In genomic region chr4:38759077-38759789, GRCh38 we compare ENCODE assay signal across 8 cellular contexts. TPM values are rescaled to one million over a fixed set of nuclear protein-coding genes. Genes with fewer than 3 reads are reported as not detected.
DNase-seq lines count a peak whose midpoint lies in the region; ATAC-seq and TF ChIP-seq lines count a peak whose summit lies in the region.

No MANE protein-coding gene starts in this region.

- TF ChIP-seq CTCF in C4-2B (conservative IDR thresholded peaks at IDR 0.05) (peak; percentile 75), heart right ventricle (IDR thresholded peaks at IDR 0.05) (peak; percentile 50 to 83 (median 75))

- ATAC-seq in HG02885 (IDR thresholded peaks at IDR 0.05; ENCODE audit: poor library complexity, unreplicated experiment) = peak; percentile 26
- ATAC-seq in heart right ventricle = peak; percentile 75 to 92 (median 86)
- no peak for ATAC-seq in HG03342 (IDR thresholded peaks at IDR 0.05; ENCODE audit: unreplicated experiment)
- no peak for ATAC-seq in HG03280 (IDR thresholded peaks at IDR 0.05; ENCODE audit: unreplicated experiment)

- peaks cover 0 to 43% (median 4%) of the 10 kb centered on the region in 9 donors for H3K4me1 ChIP-seq in heart right ventricle

- no peaks in the 10 kb centered on the region for H3K9me3 ChIP-seq in heart right ventricle

- DNase-seq in T-helper 1 cell = peak in 4 of 5 donors; percentile 24 to 57 (median 46)
- DNase-seq in amniotic stem cell (lab: John Stamatoyannopoulos, UW) = peak; percentile 9
- DNase-seq in heart right ventricle = peak; percentile 31 to 75
- DNase-seq in putamen (ENCODE audit: low spot score) = peak; percentile 98

- H3K36me3 ChIP-seq in heart right ventricle = no peaks in the 10 kb centered on the region

- no peaks in the 10 kb centered on the region for H3K27me3 ChIP-seq in heart right ventricle

- H3K27ac ChIP-seq in C4-2B (no peak overlapping the region), heart right ventricle (peak overlapping the region in 1 of 10 donors; percentile 10)

- WGBS in heart right ventricle, 2 donors = 10 to 11% methylated on average over 8 of the region's 8 CpGs

- no peak overlapping the region for H3K4me3 ChIP-seq in heart right ventricle

- intact Hi-C loops in heart right ventricle (cut with DNase I) = loop anchor here in 5 of 10 donors (2.0 to 10.0 kb wide), 6 partner anchors 24 to 376 kb away; partner anchors contain the start of genes TLR6 (in 5 of the 5), TLR1 (in 2 of the 5) and TLR10 (in 1 of the 5)

RNA-seq across cellular contexts. Expression of gene TLR10, which starts 23.6 kb away (rescaled TPM):
- total RNA-seq in heart right ventricle = under 1 TPM in 4 of 10 donors, not detected in 6; 0.06 to 0.39 (median 0.11) TPM
- polyA plus RNA-seq in heart right ventricle = under 1 TPM in 1 of 2 donors, not detected in 1; 0.01 TPM

RNA-seq across cellular contexts. Expression of gene TLR1, which starts 45.4 kb away (rescaled TPM):
- total RNA-seq in heart right ventricle = 10 to 100 TPM in 1 of 10 donors, 1 to 10 TPM in 8, under 1 TPM in 1; 0.93 to 14.0 (median 3.1) TPM
- polyA plus RNA-seq in heart right ventricle = under 1 TPM; 0.49 to 0.80 TPM

Comparison
In these comparisons a context has a peak if more than half of its experiments do, and no peak if none do; other contexts are left out.
1. ATAC-seq: peak in HG02885 (single experiment) and heart right ventricle (8 of 8); none in HG03342 (single experiment) and HG03280 (single experiment).
2. DNase-seq: peak in every context shown above with its lines; median percentile 98 in putamen; 53 in heart right ventricle; 46 in T-helper 1 cell; 9 in amniotic stem cell.